8 cellular contexts compared by ENCODE assay signal in genomic region chr7:74850833-74851721, GRCh38. TPM values are rescaled to one million over a fixed set of nuclear protein-coding genes. Genes with fewer than 3 reads are reported as not detected.
DNase-seq lines count a peak whose midpoint lies in the region; ATAC-seq lines count a peak whose summit lies in the region.
"Not testable (repeated sequence)": the region's sequence is repeated elsewhere in the genome, so short reads cannot be mapped to it uniquely, and the experiment has no call there.

GTF2IRD2 (minus strand) TSS chr7:74851605; CDS start chr7:74836378, 15,227 bp downstream.

- POLR2A ChIA-PET in CD8-positive, alpha-beta memory T cell (lab: Charles Lee) = not testable (repeated sequence)

- not testable (repeated sequence) for H3K9me3 ChIP-seq in CD8-positive, alpha-beta memory T cell (ENCODE audit: low read length)

- intact Hi-C loops in activated T-helper 1 cell treated with anti-CD3 and anti-CD28 coated beads, Interleukin-12 subunit alpha, Interleukin-12 subunit beta, Interleukin-2, Interleukin-4 antibody, amounts not matched to agents 30 ng/mL and 10 ng/mL and 1 ng/mL, durations not matched to agents 14 hours and 24 hours and 36 hours (cut with micrococcal nuclease) = not testable (repeated sequence)

- H3K36me3 ChIP-seq in CD8-positive, alpha-beta memory T cell (ENCODE audit: insufficient read depth, low read length) = not testable (repeated sequence)

- not testable (repeated sequence) for H3K4me3 ChIP-seq in CD8-positive, alpha-beta memory T cell (ENCODE audit: low read length)

- peak within 1 kb of the TSS in 7 of 8 donors; percentile 59 to 87 (median 82) for H3K27ac Mint-ChIP-seq in CD8-positive, alpha-beta memory T cell
- peak within 1 kb of the TSS; percentile 73 for H3K27ac Mint-ChIP-seq in activated T-helper 1 cell treated with anti-CD3 and anti-CD28 coated beads, Interleukin-12 subunit alpha, Interleukin-12 subunit beta, Interleukin-2, Interleukin-4 antibody, amounts not matched to agents 30 ng/mL and 10 ng/mL and 1 ng/mL, durations not matched to agents 14 hours and 24 hours and 36 hours
- H3K27ac Mint-ChIP-seq in naive B cell = peak within 1 kb of the TSS in 4 of 6 donors; percentile 72 to 90 (median 86)

- ATAC-seq in GM19467 (IDR thresholded peaks at IDR 0.05; ENCODE audit: unreplicated experiment) (peak; percentile 88), HG03025 (IDR thresholded peaks at IDR 0.05; ENCODE audit: low FRiP score, unreplicated experiment) (peak; percentile 72), naive B cell (ENCODE audit: low read depth in 2 of 2) (peak; percentile 86 to 91)

- not testable (repeated sequence) for H3K9me3 Mint-ChIP-seq in CD8-positive, alpha-beta memory T cell; activated T-helper 1 cell treated with anti-CD3 and anti-CD28 coated beads, Interleukin-12 subunit alpha, Interleukin-12 subunit beta, Interleukin-2, Interleukin-4 antibody, amounts not matched to agents 30 ng/mL and 10 ng/mL and 1 ng/mL, durations not matched to agents 14 hours and 24 hours and 36 hours; naive B cell

- not testable (repeated sequence) for H3K27me3 Mint-ChIP-seq in CD8-positive, alpha-beta memory T cell; activated T-helper 1 cell treated with anti-CD3 and anti-CD28 coated beads, Interleukin-12 subunit alpha, Interleukin-12 subunit beta, Interleukin-2, Interleukin-4 antibody, amounts not matched to agents 30 ng/mL and 10 ng/mL and 1 ng/mL, durations not matched to agents 14 hours and 24 hours and 36 hours (ENCODE audit: insufficient read depth); naive B cell

- CTCF ChIA-PET in CD8-positive, alpha-beta memory T cell (lab: Charles Lee) = not testable (repeated sequence)

- not testable (repeated sequence) for H3K36me3 Mint-ChIP-seq in CD8-positive, alpha-beta memory T cell; activated T-helper 1 cell treated with anti-CD3 and anti-CD28 coated beads, Interleukin-12 subunit alpha, Interleukin-12 subunit beta, Interleukin-2, Interleukin-4 antibody, amounts not matched to agents 30 ng/mL and 10 ng/mL and 1 ng/mL, durations not matched to agents 14 hours and 24 hours and 36 hours (ENCODE audit: low read depth); naive B cell

- not testable (repeated sequence) for H3K4me1 ChIP-seq in CD8-positive, alpha-beta memory T cell (ENCODE audit: insufficient read depth, low read length)

- H3K27me3 ChIP-seq in CD8-positive, alpha-beta memory T cell (ENCODE audit: insufficient read depth, low read length, poor library complexity, severe bottlenecking) = not testable (repeated sequence)

- peak within 1 kb of the TSS; percentile 51 to 90 (median 75) for H3K4me3 Mint-ChIP-seq in CD8-positive, alpha-beta memory T cell
- peak within 1 kb of the TSS; percentile 76 for H3K4me3 Mint-ChIP-seq in activated T-helper 1 cell treated with anti-CD3 and anti-CD28 coated beads, Interleukin-12 subunit alpha, Interleukin-12 subunit beta, Interleukin-2, Interleukin-4 antibody, amounts not matched to agents 30 ng/mL and 10 ng/mL and 1 ng/mL, durations not matched to agents 14 hours and 24 hours and 36 hours
- peak within 1 kb of the TSS; percentile 50 to 84 (median 79) for H3K4me3 Mint-ChIP-seq in naive B cell

- not testable (repeated sequence) for H3K4me1 Mint-ChIP-seq in CD8-positive, alpha-beta memory T cell; activated T-helper 1 cell treated with anti-CD3 and anti-CD28 coated beads, Interleukin-12 subunit alpha, Interleukin-12 subunit beta, Interleukin-2, Interleukin-4 antibody, amounts not matched to agents 30 ng/mL and 10 ng/mL and 1 ng/mL, durations not matched to agents 14 hours and 24 hours and 36 hours (ENCODE audit: low read depth); naive B cell

- not testable (repeated sequence) for H3K27ac ChIP-seq in CD8-positive, alpha-beta memory T cell (ENCODE audit: low read depth, low read length)

- not testable (repeated sequence) for DNase-seq in CD8-positive, alpha-beta memory T cell; naive B cell
- DNase-seq in NCI-H226 (peak; percentile 0), fibroblast of peridontal ligament (ENCODE audit: extremely low read depth) (peak; percentile 1), superior temporal gyrus (ENCODE audit: extremely low spot score) (peak; percentile 5)
- peak; percentile 68 for DNase-seq in activated T-helper 1 cell treated with anti-CD3 and anti-CD28 coated beads, Interleukin-12 subunit alpha, Interleukin-12 subunit beta, Interleukin-2, Interleukin-4 antibody, amounts not matched to agents 30 ng/mL and 10 ng/mL and 1 ng/mL, durations not matched to agents 14 hours and 24 hours and 36 hours (ENCODE audit: low spot score)

RNA-seq across cellular contexts. Expression of gene GTF2IRD2, which starts in this region (rescaled TPM):
- total RNA-seq in CD8-positive, alpha-beta memory T cell = 1 to 10 TPM; 6.1 to 8.0 TPM
- 16.5 TPM for polyA plus RNA-seq in CD8-positive, alpha-beta memory T cell
- total RNA-seq in activated T-helper 1 cell treated with anti-CD3 and anti-CD28 coated beads, Interleukin-12 subunit alpha, Interleukin-12 subunit beta, Interleukin-2, Interleukin-4 antibody, amounts not matched to agents 30 ng/mL and 10 ng/mL and 1 ng/mL, durations not matched to agents 14 hours and 24 hours and 36 hours = 8.5 and 8.6 TPM in 2 replicates
- polyA plus RNA-seq in naive B cell (ENCODE audit: low read depth in 6 of 6) = 10 to 100 TPM; 27.6 to 34.6 (median 32.8) TPM
